12 cellular contexts compared by ENCODE assay signal in genomic region chr4:138775890-138776289, GRCh38.
DNase-seq lines count a peak whose midpoint lies in the region; ATAC-seq and TF ChIP-seq lines count a peak whose summit lies in the region.
"Had no signal": no experiment of that assay in that cellular context is flagged by ENCODE, and none has a peak within 500 bp of the region (broad histone marks: within the 10 kb centered on the region; RNA-seq: fewer than 3 reads in every experiment).

No MANE protein-coding gene starts in this region.

- DNase-seq in NOMO-1 treated with dmso at 0.1 percent for 144 hours (lab: John Stamatoyannopoulos, UW; ENCODE audit: unreplicated experiment) (peak; percentile 47), mesothelial cell of epicardium (ENCODE audit: low spot score in 2 of 2, unreplicated experiment in 2 of 2) (no peak), MG63 (no peak), left colon (no peak), NCI-H1417 (lab: John Stamatoyannopoulos, UW) (no peak), NCI-H2081 treated with DMSO at 0.1 percent for 48 hours (lab: John Stamatoyannopoulos, UW) (no peak)
- DNase-seq: DMS53, pancreas, stomach had no signal

- H3K4me3 Mint-ChIP-seq in mesothelial cell of epicardium = no peak overlapping the region
- H3K4me3 Mint-ChIP-seq: activated T-helper 17 cell treated with anti-CD3 and anti-CD28 coated beads, Interleukin-2, amount 50 U/mL, for 72 hours had no signal

- intact Hi-C loops in left colon (cut with DNase I, micrococcal nuclease) = no loop called here

- peaks cover 16% of the 10 kb centered on the region for H3K4me1 Mint-ChIP-seq in mesothelial cell of epicardium
- H3K4me1 Mint-ChIP-seq: activated T-helper 17 cell treated with anti-CD3 and anti-CD28 coated beads, Interleukin-2, amount 50 U/mL, for 72 hours had no signal

- peak overlapping the region; percentile 18 for H3K27ac Mint-ChIP-seq in mesothelial cell of epicardium
- H3K27ac Mint-ChIP-seq: activated T-helper 17 cell treated with anti-CD3 and anti-CD28 coated beads, Interleukin-2, amount 50 U/mL, for 72 hours had no signal

- no peaks in the 10 kb centered on the region for H3K27me3 ChIP-seq in MG63
- H3K27me3 ChIP-seq: pancreas, stomach had no signal

- peaks cover 5% of the 10 kb centered on the region for H3K9me3 Mint-ChIP-seq in mesothelial cell of epicardium
- H3K9me3 Mint-ChIP-seq: activated T-helper 17 cell treated with anti-CD3 and anti-CD28 coated beads, Interleukin-2, amount 50 U/mL, for 72 hours had no signal

- no peaks in the 10 kb centered on the region for H3K36me3 ChIP-seq in MG63
- H3K36me3 ChIP-seq: pancreas, stomach had no signal

- H3K36me3 Mint-ChIP-seq in mesothelial cell of epicardium = no peaks in the 10 kb centered on the region

- H3K9me3 ChIP-seq in MG63 = no peaks in the 10 kb centered on the region
- H3K9me3 ChIP-seq: pancreas had no signal

- ATAC-seq in GM18867 (IDR thresholded peaks at IDR 0.05; ENCODE audit: unreplicated experiment) = peak; percentile 80
- ATAC-seq in HG02798 (IDR thresholded peaks at IDR 0.05; ENCODE audit: poor library complexity, unreplicated experiment) = peak; percentile 88
- ATAC-seq in left colon = no peak
- ATAC-seq: activated T-helper 17 cell treated with anti-CD3 and anti-CD28 coated beads, Interleukin-2, amount 50 U/mL, for 72 hours had no signal

- no peaks in the 10 kb centered on the region for H3K27me3 Mint-ChIP-seq in mesothelial cell of epicardium (ENCODE audit: low read depth)
- H3K27me3 Mint-ChIP-seq: activated T-helper 17 cell treated with anti-CD3 and anti-CD28 coated beads, Interleukin-2, amount 50 U/mL, for 72 hours had no signal

- TF ChIP-seq CTCF in mesothelial cell of epicardium (IDR thresholded peaks at IDR 0.05; ENCODE audit: unreplicated experiment) = no peak

- no peak overlapping the region for H3K4me3 ChIP-seq in MG63
- H3K4me3 ChIP-seq: pancreas, stomach had no signal
